8 cellular contexts compared by ENCODE assay signal in the genomic region with DNA sequence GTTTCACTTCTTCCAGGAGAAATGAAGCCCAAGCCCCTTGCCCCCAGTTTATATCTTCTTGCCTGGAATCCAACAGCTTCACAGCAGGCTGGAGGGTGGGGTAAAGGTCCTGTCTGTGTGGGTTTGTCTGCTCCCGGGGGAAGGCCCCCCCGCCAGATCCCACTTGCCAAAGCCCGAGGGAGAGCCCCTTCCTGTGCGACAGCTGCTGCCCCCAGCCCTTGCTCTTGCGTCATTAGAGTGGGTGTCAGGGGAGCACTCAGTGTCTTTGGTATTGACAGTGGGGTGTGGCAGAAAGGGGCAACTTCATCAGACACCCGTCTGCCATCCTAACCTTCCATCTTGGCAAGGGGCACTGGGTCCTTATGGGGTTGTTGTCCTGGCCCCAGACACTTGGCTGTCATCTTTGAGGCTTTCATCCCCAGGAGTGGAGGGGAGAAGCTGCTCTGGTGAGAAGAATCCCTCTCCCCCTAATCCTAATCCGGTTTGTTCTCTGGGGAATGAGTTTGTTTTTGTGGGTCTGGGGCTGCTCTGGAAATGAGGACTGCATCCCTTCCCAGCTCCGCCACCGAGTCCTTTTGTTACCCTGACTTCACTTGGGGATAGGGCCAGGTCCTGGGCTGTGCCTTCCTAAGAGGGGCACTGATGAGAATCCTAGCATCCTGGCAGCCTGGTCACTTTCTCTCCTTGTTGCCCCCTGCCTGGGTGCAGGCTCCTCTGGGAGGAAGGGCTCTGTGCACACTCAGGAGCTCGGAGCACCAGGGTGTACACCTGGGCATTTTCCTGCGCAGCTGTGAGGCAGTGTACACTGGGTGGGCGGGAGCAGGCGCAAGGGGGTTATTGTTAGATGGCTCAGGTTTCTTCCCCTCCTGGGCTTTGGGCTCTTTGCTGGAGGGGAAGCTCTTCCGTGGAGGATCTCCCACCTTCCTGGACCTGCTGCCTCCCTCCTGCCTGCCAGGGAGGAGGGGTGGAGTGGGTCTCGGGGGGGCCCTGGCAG. TPM values are rescaled to one million over a fixed set of nuclear protein-coding genes. Genes with fewer than 3 reads are reported as not detected.
DNase-seq lines count a peak whose midpoint lies in the region; ATAC-seq, FAIRE-seq and TF ChIP-seq lines count a peak whose summit lies in the region.

No MANE protein-coding gene starts in this region.

- no peaks in the 10 kb centered on the region for H3K9me3 ChIP-seq in skeletal muscle satellite cell (replicated peaks; ENCODE audit: low read length)

- peaks cover 87% of the 10 kb centered on the region for H3K4me1 Mint-ChIP-seq in activated CD4-positive, alpha-beta memory T cell treated with anti-CD3 and anti-CD28 coated beads, Interleukin-2, amount 10 ng/mL, durations not matched to agents 7 days and 5 days

- H3K4me3 ChIP-seq in skeletal muscle satellite cell (ENCODE audit: low read length), result peak overlapping the region; percentile 79

- intact Hi-C loops in left ventricle myocardium superior (cut with micrococcal nuclease), result no loop called here

- H3K36me3 Mint-ChIP-seq in activated CD4-positive, alpha-beta memory T cell treated with anti-CD3 and anti-CD28 coated beads, Interleukin-2, amount 10 ng/mL, durations not matched to agents 7 days and 5 days (ENCODE audit: low read depth), result peaks cover 45% of the 10 kb centered on the region

- peak overlapping the region; percentile 36 for H3K27ac Mint-ChIP-seq in activated CD4-positive, alpha-beta memory T cell treated with anti-CD3 and anti-CD28 coated beads, Interleukin-2, amount 10 ng/mL, durations not matched to agents 7 days and 5 days

- H3K9ac ChIP-seq in skeletal muscle satellite cell (ENCODE audit: low read depth, low read length), result peak overlapping the region; percentile 86

- peaks cover 16% of the 10 kb centered on the region for H3K36me3 ChIP-seq in skeletal muscle satellite cell (ENCODE audit: insufficient read depth, low read length)

- no peaks in the 10 kb centered on the region for H3K27me3 Mint-ChIP-seq in activated CD4-positive, alpha-beta memory T cell treated with anti-CD3 and anti-CD28 coated beads, Interleukin-2, amount 10 ng/mL, durations not matched to agents 7 days and 5 days

- no peaks in the 10 kb centered on the region for H3K27me3 ChIP-seq in skeletal muscle satellite cell (ENCODE audit: control insufficient read depth, insufficient read depth, low read length)

- peak overlapping the region; percentile 92 for H3K4me2 ChIP-seq in skeletal muscle satellite cell (ENCODE audit: low read length)

- peak; percentile 59 for FAIRE-seq in HTR-8/SVneo (lab: Jason Lieb, UNC)

- ATAC-seq in left ventricle myocardium superior, result no peak
- ATAC-seq in GM21528 (IDR thresholded peaks at IDR 0.05; ENCODE audit: low FRiP score, unreplicated experiment), result no peak
- no peak for ATAC-seq in GM19467 (IDR thresholded peaks at IDR 0.05; ENCODE audit: unreplicated experiment)

- POLR2A ChIA-PET in activated CD4-positive, alpha-beta memory T cell treated with anti-CD3 and anti-CD28 coated beads, Interleukin-2, amount 10 ng/mL, durations not matched to agents 7 days and 5 days (lab: Charles Lee), result interaction anchor here (0.9 to 1.2 kb wide), 4 partner anchors 13 to 38 kb away, joined by 3 to 4 read pairs (median 3); no protein-coding TSS in a partner anchor
- POLR2A ChIA-PET in HEK293T (lab: Yijun Ruan, JAX), result interaction anchor here (0.9 to 1.2 kb wide), 3 partner anchors 9 to 27 kb away, joined by 3 to 4 read pairs (median 3); no protein-coding TSS in a partner anchor

- DNase-seq in HTR-8/SVneo (ENCODE audit: insufficient read length, low spot score) (no peak), left ventricle myocardium superior (peak; percentile 65), HEK293T (ENCODE audit: extremely low spot score) (no peak)
- DNase-seq in activated CD4-positive, alpha-beta memory T cell treated with anti-CD3 and anti-CD28 coated beads, Interleukin-2, amount 10 ng/mL, durations not matched to agents 7 days and 5 days, result no peak
- no peak for DNase-seq in effector CD4-positive, alpha-beta T cell

- no peaks in the 10 kb centered on the region for H3K9me3 Mint-ChIP-seq in activated CD4-positive, alpha-beta memory T cell treated with anti-CD3 and anti-CD28 coated beads, Interleukin-2, amount 10 ng/mL, durations not matched to agents 7 days and 5 days

- H3K4me3 Mint-ChIP-seq in activated CD4-positive, alpha-beta memory T cell treated with anti-CD3 and anti-CD28 coated beads, Interleukin-2, amount 10 ng/mL, durations not matched to agents 7 days and 5 days, result peak overlapping the region; percentile 59

- peaks cover 74% of the 10 kb centered on the region for H3K4me1 ChIP-seq in skeletal muscle satellite cell (ENCODE audit: control insufficient read depth, insufficient read depth, low read length)

- CTCF ChIA-PET in activated CD4-positive, alpha-beta memory T cell treated with anti-CD3 and anti-CD28 coated beads, Interleukin-2, amount 10 ng/mL, durations not matched to agents 7 days and 5 days (lab: Charles Lee), result interaction anchor here (1.9 kb wide), 1 partner anchor 41 kb away, joined by 6 read pairs; no protein-coding TSS in a partner anchor
- CTCF ChIA-PET in HEK293T (lab: Yijun Ruan, JAX), result interaction anchor here (0.6 to 3.0 kb wide), 3 partner anchors 11 to 133 kb away, joined by 4 to 17 read pairs (median 4); no protein-coding TSS in a partner anchor

TF ChIP-seq in HEK293T, 16 proteins besides CTCF, POLR2A, EP300 and RAD21:
- TF ChIP-seq, protein P1, sequence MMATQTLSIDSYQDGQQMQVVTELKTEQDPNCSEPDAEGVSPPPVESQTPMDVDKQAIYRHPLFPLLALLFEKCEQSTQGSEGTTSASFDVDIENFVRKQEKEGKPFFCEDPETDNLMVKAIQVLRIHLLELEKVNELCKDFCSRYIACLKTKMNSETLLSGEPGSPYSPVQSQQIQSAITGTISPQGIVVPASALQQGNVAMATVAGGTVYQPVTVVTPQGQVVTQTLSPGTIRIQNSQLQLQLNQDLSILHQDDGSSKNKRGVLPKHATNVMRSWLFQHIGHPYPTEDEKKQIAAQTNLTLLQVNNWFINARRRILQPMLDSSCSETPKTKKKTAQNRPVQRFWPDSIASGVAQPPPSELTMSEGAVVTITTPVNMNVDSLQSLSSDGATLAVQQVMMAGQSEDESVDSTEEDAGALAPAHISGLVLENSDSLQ (IDR thresholded peaks at IDR 0.05), result no peak
- TF ChIP-seq L3MBTL2 (conservative IDR thresholded peaks at IDR 0.05) (no peak), CTBP1 (IDR thresholded peaks at IDR 0.05; ENCODE audit: borderline replicate concordance) (no peak), FOXK2 (IDR thresholded peaks at IDR 0.05) (no peak), SUZ12 (IDR thresholded peaks at IDR 0.05) (no peak), HDGF (IDR thresholded peaks at IDR 0.05; ENCODE audit: borderline replicate concordance) (no peak), NFRKB (IDR thresholded peaks at IDR 0.05) (no peak), ELF4 (IDR thresholded peaks at IDR 0.05) (no peak), ZNF384 (IDR thresholded peaks at IDR 0.05) (no peak), LEF1 (IDR thresholded peaks at IDR 0.05; ENCODE audit: borderline replicate concordance) (no peak), ARNT (IDR thresholded peaks at IDR 0.05) (no peak), BHLHE40 (IDR thresholded peaks at IDR 0.05; ENCODE audit: borderline replicate concordance) (no peak), FOXA1 (IDR thresholded peaks at IDR 0.05) (no peak), FOXM1 (IDR thresholded peaks at IDR 0.05; ENCODE audit: borderline replicate concordance) (no peak)

RNA-seq across cellular contexts. Expression of a gene that starts 21.1 kb away (rescaled TPM):
- not detected for total RNA-seq in activated CD4-positive, alpha-beta memory T cell treated with anti-CD3 and anti-CD28 coated beads, Interleukin-2, amount 10 ng/mL, durations not matched to agents 7 days and 5 days
- 1.2 TPM for total RNA-seq in left ventricle myocardium superior
- total RNA-seq in skeletal muscle satellite cell (2012; rRNA removed), result 0.22 and 0.25 TPM in 2 replicates

RNA-seq across cellular contexts. Expression of a gene that starts 34.4 kb away (rescaled TPM):
- 10 to 100 TPM; 65.2 to 65.5 TPM for total RNA-seq in activated CD4-positive, alpha-beta memory T cell treated with anti-CD3 and anti-CD28 coated beads, Interleukin-2, amount 10 ng/mL, durations not matched to agents 7 days and 5 days
- 18.6 TPM for total RNA-seq in left ventricle myocardium superior
- total RNA-seq in skeletal muscle satellite cell (2012; rRNA removed), result 11.2 and 17.0 TPM in 2 replicates

RNA-seq across cellular contexts. Expression of a gene that starts 55.7 kb away (rescaled TPM):
- total RNA-seq in activated CD4-positive, alpha-beta memory T cell treated with anti-CD3 and anti-CD28 coated beads, Interleukin-2, amount 10 ng/mL, durations not matched to agents 7 days and 5 days, result 10 to 100 TPM; 67.5 to 69.9 TPM
- 0.99 TPM for total RNA-seq in left ventricle myocardium superior
- 22.1 and 22.6 TPM in 2 replicates for total RNA-seq in skeletal muscle satellite cell (2012; rRNA removed)

Comparison
In these comparisons a context has a peak if more than half of its experiments do, and no peak if none do; other contexts are left out.
1. RNA of a gene that starts 55.7 kb away (total RNA-seq): 67.5 to 69.9 TPM in activated CD4-positive, alpha-beta memory T cell treated with anti-CD3 and anti-CD28 coated beads, Interleukin-2, amount 10 ng/mL, durations not matched to agents 7 days and 5 days; 0.99 TPM in left ventricle myocardium superior (single experiment); every median in the first group is over 10 times any median in the second.